28 cellular contexts compared by ENCODE assay signal in the genomic region with DNA sequence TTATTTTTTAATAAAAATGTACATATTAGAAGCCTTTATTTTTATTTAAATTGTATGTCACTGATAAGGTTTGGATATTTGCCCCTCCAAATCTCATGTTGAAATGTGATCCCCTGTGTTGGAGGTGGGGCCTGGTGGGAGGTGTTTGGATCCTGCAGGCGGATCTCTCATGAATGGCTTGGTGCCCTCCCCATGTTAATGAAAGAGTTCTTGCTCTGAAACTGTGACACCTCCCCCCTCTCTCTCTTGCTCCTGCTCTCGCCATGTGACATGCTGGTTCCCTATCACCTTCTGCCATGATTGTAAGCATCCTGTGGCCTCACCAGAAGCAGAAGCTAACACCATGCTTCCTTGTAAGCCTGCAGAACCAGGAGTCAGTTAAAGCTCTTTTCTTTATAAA. TPM values are rescaled to one million over a fixed set of nuclear protein-coding genes. Genes with fewer than 3 reads are reported as not detected.
"Had no signal": no experiment of that assay in that cellular context is flagged by ENCODE, and none has a peak within 500 bp of the region (broad histone marks: within the 10 kb centered on the region; RNA-seq: fewer than 3 reads in every experiment).

No MANE protein-coding gene starts in this region.

- H3K79me2 ChIP-seq: hepatocyte, parathyroid adenoma had no signal

- H3K27ac Mint-ChIP-seq: naive B cell; natural killer cell treated with Interleukin-12 subunit alpha and Interleukin-12 subunit beta and Interleukin-15 and Interleukin-18, amount 100 ng/mL, for 72 hours; neural progenitor cell; progenitor cell of endocrine pancreas; stimulated activated memory B cell treated with anti-CD40 and anti-IgM and Interleukin-4, amounts not matched to agents 10 μg/mL and 1 μg/mL and 100 μg/mL, for 72 hours had no signal

- H3K4me2 ChIP-seq: hepatocyte, neural progenitor cell had no signal

- H3K27me3 ChIP-seq: esophagus muscularis mucosa, foreskin keratinocyte, gastroesophageal sphincter, heart left ventricle, hepatocyte, neural progenitor cell, spleen, tibial nerve, upper lobe of right lung had no signal

- H3K4me3 Mint-ChIP-seq: naive B cell; natural killer cell treated with Interleukin-12 subunit alpha and Interleukin-12 subunit beta and Interleukin-15 and Interleukin-18, amount 100 ng/mL, for 72 hours; neural progenitor cell; stimulated activated memory B cell treated with anti-CD40 and anti-IgM and Interleukin-4, amounts not matched to agents 10 μg/mL and 1 μg/mL and 100 μg/mL, for 72 hours had no signal

- DNase-seq: dermis blood vessel endothelial cell; effector memory CD4-positive, alpha-beta T cell; foreskin keratinocyte; heart left ventricle; left cardiac atrium; left ventricle myocardium inferior; lower lobe of right lung; naive B cell; spleen; stimulated activated CD4-positive, alpha-beta T cell treated with anti-CD3 and anti-CD28 coated beads, Interleukin-4, amount 100 ng/mL, for 4 hours; stimulated activated naive CD8-positive, alpha-beta T cell treated with anti-CD3 and anti-CD28 coated beads, Interleukin-15, Interleukin-2, amounts not matched to agents 100 U/mL and 50 U/mL, for 24 hours; substantia nigra; upper lobe of right lung had no signal

- H3K4me1 ChIP-seq: foreskin keratinocyte, heart left ventricle, left ventricle myocardium inferior, lower lobe of right lung, neural progenitor cell, parathyroid adenoma, tibial nerve, upper lobe of right lung had no signal

- H2AFZ ChIP-seq: hepatocyte, neural progenitor cell, parathyroid adenoma had no signal

- ATAC-seq: foreskin keratinocyte; gastroesophageal sphincter; heart left ventricle; left cardiac atrium; lower lobe of right lung; natural killer cell treated with Interleukin-12 subunit alpha and Interleukin-12 subunit beta and Interleukin-15 and Interleukin-18, amount 100 ng/mL, for 72 hours; sciatic nerve; stimulated activated memory B cell treated with anti-CD40 and anti-IgM and Interleukin-4, amounts not matched to agents 10 μg/mL and 1 μg/mL and 100 μg/mL, for 72 hours; stimulated activated naive CD8-positive, alpha-beta T cell treated with anti-CD3 and anti-CD28 coated beads, Interleukin-15, Interleukin-2, amounts not matched to agents 100 U/mL and 50 U/mL, for 24 hours; upper lobe of right lung had no signal

- H3K36me3 ChIP-seq: esophagus muscularis mucosa, gastroesophageal sphincter, heart left ventricle, left ventricle myocardium inferior, lower lobe of right lung, neural progenitor cell, spleen, thoracic aorta, tibial nerve, upper lobe of right lung had no signal

- H3K4me3 ChIP-seq: coronary artery, esophagus muscularis mucosa, gastroesophageal sphincter, heart left ventricle, hepatocyte, left ventricle myocardium inferior, lower lobe of right lung, neural progenitor cell, spleen, thoracic aorta, tibial nerve, upper lobe of right lung had no signal

- H3K9me3 ChIP-seq: esophagus muscularis mucosa, gastroesophageal sphincter, heart left ventricle, left ventricle myocardium inferior, lower lobe of right lung, spleen, thoracic aorta, tibial nerve, upper lobe of right lung had no signal

- H3K27me3 Mint-ChIP-seq: natural killer cell treated with Interleukin-12 subunit alpha and Interleukin-12 subunit beta and Interleukin-15 and Interleukin-18, amount 100 ng/mL, for 72 hours; progenitor cell of endocrine pancreas; stimulated activated memory B cell treated with anti-CD40 and anti-IgM and Interleukin-4, amounts not matched to agents 10 μg/mL and 1 μg/mL and 100 μg/mL, for 72 hours had no signal

- H3K9me3 Mint-ChIP-seq: naive B cell; neural progenitor cell; stimulated activated memory B cell treated with anti-CD40 and anti-IgM and Interleukin-4, amounts not matched to agents 10 μg/mL and 1 μg/mL and 100 μg/mL, for 72 hours had no signal

- H3K4me1 Mint-ChIP-seq: naive B cell; stimulated activated memory B cell treated with anti-CD40 and anti-IgM and Interleukin-4, amounts not matched to agents 10 μg/mL and 1 μg/mL and 100 μg/mL, for 72 hours had no signal

- H3K27ac ChIP-seq: coronary artery, esophagus muscularis mucosa, foreskin keratinocyte, gastroesophageal sphincter, hepatocyte, left ventricle myocardium inferior, lower lobe of right lung, neural progenitor cell, parathyroid adenoma, spleen, thoracic aorta, tibial nerve, upper lobe of right lung had no signal

- FAIRE-seq: endothelial cell of umbilical vein, islet of Langerhans had no signal

- H3K36me3 Mint-ChIP-seq: naive B cell; natural killer cell treated with Interleukin-12 subunit alpha and Interleukin-12 subunit beta and Interleukin-15 and Interleukin-18, amount 100 ng/mL, for 72 hours; neural progenitor cell; stimulated activated memory B cell treated with anti-CD40 and anti-IgM and Interleukin-4, amounts not matched to agents 10 μg/mL and 1 μg/mL and 100 μg/mL, for 72 hours had no signal

- H3K9ac ChIP-seq: neural progenitor cell, parathyroid adenoma had no signal

RNA-seq across cellular contexts. Expression of gene AGTR1, which starts 13.0 kb away (rescaled TPM):
- total RNA-seq: endothelial cell of umbilical vein; foreskin keratinocyte; kidney epithelial cell; natural killer cell treated with Interleukin-12 subunit alpha and Interleukin-12 subunit beta and Interleukin-15 and Interleukin-18, amount 100 ng/mL, for 72 hours had no signal
- polyA plus RNA-seq: endothelial cell of umbilical vein, foreskin keratinocyte had no signal
